In the genomic region with DNA sequence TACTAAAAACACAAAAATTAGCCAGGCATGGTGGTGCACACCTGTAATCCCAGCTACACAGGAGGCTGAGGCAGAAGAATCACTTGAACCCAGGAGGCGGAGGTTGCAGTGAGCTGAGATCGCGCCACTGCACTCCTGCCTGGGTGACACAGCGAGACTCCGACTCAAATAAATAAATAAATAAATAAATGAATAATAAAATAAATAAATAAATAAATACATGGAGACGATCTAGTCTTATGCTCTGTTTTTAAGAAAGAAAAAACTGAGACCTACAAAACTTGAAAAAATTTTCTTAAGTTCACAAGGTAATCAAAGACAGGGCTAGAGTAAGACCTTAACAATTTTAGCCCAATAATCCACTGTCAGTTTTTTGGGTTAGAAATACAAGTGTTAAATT, we compare ENCODE assay signal across 2 cellular contexts.
DNase-seq lines count a peak whose midpoint lies in the region; ATAC-seq, FAIRE-seq and TF ChIP-seq lines count a peak whose summit lies in the region.
"Not testable (repeated sequence)": the region's sequence is repeated elsewhere in the genome, so short reads cannot be mapped to it uniquely, and the experiment has no call there.

No MANE protein-coding gene starts in this region.

- H3K9me3 ChIP-seq in A549 = peaks cover 24% of the 10 kb centered on the region
- not testable (repeated sequence) for H3K9me3 ChIP-seq in HEK293 (ENCODE audit: control insufficient read depth, insufficient read depth, low read depth, low read length)

- POLR2A ChIA-PET in A549 (lab: Yijun Ruan, JAX); HEK293 (lab: Yijun Ruan, JAX): not testable (repeated sequence)

- H3K36me3 ChIP-seq in HEK293 (ENCODE audit: control insufficient read depth in 2 of 2, insufficient read depth in 1 of 2, low read length in 2 of 2) = not testable (repeated sequence)

- not testable (repeated sequence) for TF ChIP-seq RAD21 in A549 (conservative IDR thresholded peaks at IDR 0.05 in 1 of 2, IDR thresholded peaks at IDR 0.05 in 1 of 2)

- FAIRE-seq in A549 (lab: Jason Lieb, UNC) = not testable (repeated sequence)

- not testable (repeated sequence) for TF ChIP-seq POLR2A in A549 (IDR thresholded peaks at IDR 0.05; ENCODE audit: low read length)

- WGBS in A549 (ENCODE audit: missing lambda C conversion rate) = 89% methylated on average over 6 of the region's 6 CpGs

- H3K4me2 ChIP-seq in A549 = not testable (repeated sequence)

- not testable (repeated sequence) for DNase-seq in A549 (ENCODE audit: low read depth in 1 of 2, low spot score in 1 of 2)

- CTCF ChIA-PET in A549 (lab: Yijun Ruan, JAX); HEK293 (lab: Yijun Ruan, JAX): not testable (repeated sequence)

- ATAC-seq in A549 = not testable (repeated sequence)

- TF ChIP-seq EP300 in A549 (IDR thresholded peaks at IDR 0.05) = not testable (repeated sequence)

- TF ChIP-seq CTCF in A549 (IDR thresholded peaks at IDR 0.05); HEK293 (tag by site-specific recombination; IDR thresholded peaks at IDR 0.05): not testable (repeated sequence)

- not testable (repeated sequence) for H3K27ac ChIP-seq in A549; HEK293 (ENCODE audit: extremely low read depth, low read depth, low read length)

- not testable (repeated sequence) for H3K4me3 ChIP-seq in A549; HEK293 (ENCODE audit: low read depth, low read length)

- not testable (repeated sequence) for H3K4me1 ChIP-seq in A549; HEK293 (ENCODE audit: control insufficient read depth, insufficient read depth, low read length)

TF ChIP-seq in A549, 52 proteins besides CTCF, POLR2A, EP300 and RAD21:
- TF ChIP-seq ZC3H11A (IDR thresholded peaks at IDR 0.05) = peak; percentile 75

TF ChIP-seq in HEK293, 187 proteins besides CTCF, POLR2A, EP300 and RAD21 (continues in another document):
- TF ChIP-seq ZNF623 (tag by site-specific recombination; IDR thresholded peaks at IDR 0.05) (peak; percentile 60), ZNF433 (tag by site-specific recombination; IDR thresholded peaks at IDR 0.05; ENCODE audit: low read depth) (0 out of 2 replicates have a peak, but pooled peaks have one; percentile 32), ZNF510 (tag by site-specific recombination; IDR thresholded peaks at IDR 0.05; ENCODE audit: insufficient replicate concordance) (peak; percentile 22), ZNF555 (tag by site-specific recombination; conservative IDR thresholded peaks at IDR 0.05) (peak; percentile 66), ZNF529 (tag by site-specific recombination; IDR thresholded peaks at IDR 0.05; ENCODE audit: insufficient replicate concordance) (peak; percentile 23), ZBTB1 (tag by site-specific recombination; IDR thresholded peaks at IDR 0.05) (0 out of 2 replicates have a peak, but pooled peaks have one; percentile 24), ZNF629 (tag by site-specific recombination; IDR thresholded peaks at IDR 0.05) (peak; percentile 32; the same call in 1 of the 2 replicates), ZNF426 (tag by site-specific recombination; IDR thresholded peaks at IDR 0.05) (peak; percentile 70), ZNF394 (tag by site-specific recombination; IDR thresholded peaks at IDR 0.05; ENCODE audit: borderline replicate concordance) (peak; percentile 87), ZBTB8A (tag by site-specific recombination; IDR thresholded peaks at IDR 0.05) (0 out of 2 replicates have a peak, but pooled peaks have one; percentile 26), ZNF654 (tag by site-specific recombination; IDR thresholded peaks at IDR 0.05; ENCODE audit: low read depth) (0 out of 2 replicates have a peak, but pooled peaks have one; percentile 13), ZNF140 (tag by site-specific recombination; IDR thresholded peaks at IDR 0.05) (peak; percentile 45)
- TF ChIP-seq, protein P1, sequence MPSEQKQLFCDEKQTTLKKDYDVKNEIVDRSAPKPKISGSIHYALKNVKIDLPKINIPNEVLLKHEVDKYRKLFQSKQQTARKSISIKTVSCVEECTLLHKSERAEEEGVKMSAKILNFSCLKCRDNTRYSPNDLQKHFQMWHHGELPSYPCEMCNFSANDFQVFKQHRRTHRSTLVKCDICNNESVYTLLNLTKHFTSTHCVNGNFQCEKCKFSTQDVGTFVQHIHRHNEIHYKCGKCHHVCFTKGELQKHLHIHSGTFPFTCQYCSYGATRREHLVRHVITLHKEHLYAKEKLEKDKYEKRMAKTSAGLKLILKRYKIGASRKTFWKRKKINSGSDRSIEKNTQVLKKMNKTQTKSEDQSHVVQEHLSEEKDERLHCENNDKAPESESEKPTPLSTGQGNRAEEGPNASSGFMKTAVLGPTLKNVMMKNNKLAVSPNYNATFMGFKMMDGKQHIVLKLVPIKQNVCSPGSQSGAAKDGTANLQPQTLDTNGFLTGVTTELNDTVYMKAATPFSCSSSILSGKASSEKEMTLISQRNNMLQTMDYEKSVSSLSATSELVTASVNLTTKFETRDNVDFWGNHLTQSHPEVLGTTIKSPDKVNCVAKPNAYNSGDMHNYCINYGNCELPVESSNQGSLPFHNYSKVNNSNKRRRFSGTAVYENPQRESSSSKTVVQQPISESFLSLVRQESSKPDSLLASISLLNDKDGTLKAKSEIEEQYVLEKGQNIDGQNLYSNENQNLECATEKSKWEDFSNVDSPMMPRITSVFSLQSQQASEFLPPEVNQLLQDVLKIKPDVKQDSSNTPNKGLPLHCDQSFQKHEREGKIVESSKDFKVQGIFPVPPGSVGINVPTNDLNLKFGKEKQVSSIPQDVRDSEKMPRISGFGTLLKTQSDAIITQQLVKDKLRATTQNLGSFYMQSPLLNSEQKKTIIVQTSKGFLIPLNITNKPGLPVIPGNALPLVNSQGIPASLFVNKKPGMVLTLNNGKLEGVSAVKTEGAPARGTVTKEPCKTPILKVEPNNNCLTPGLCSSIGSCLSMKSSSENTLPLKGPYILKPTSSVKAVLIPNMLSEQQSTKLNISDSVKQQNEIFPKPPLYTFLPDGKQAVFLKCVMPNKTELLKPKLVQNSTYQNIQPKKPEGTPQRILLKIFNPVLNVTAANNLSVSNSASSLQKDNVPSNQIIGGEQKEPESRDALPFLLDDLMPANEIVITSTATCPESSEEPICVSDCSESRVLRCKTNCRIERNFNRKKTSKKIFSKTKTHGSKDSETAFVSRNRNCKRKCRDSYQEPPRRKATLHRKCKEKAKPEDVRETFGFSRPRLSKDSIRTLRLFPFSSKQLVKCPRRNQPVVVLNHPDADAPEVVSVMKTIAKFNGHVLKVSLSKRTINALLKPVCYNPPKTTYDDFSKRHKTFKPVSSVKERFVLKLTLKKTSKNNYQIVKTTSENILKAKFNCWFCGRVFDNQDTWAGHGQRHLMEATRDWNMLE (tag by site-specific recombination; conservative IDR thresholded peaks at IDR 0.05; ENCODE audit: low read depth) = peak; percentile 78
- TF ChIP-seq, protein P2, sequence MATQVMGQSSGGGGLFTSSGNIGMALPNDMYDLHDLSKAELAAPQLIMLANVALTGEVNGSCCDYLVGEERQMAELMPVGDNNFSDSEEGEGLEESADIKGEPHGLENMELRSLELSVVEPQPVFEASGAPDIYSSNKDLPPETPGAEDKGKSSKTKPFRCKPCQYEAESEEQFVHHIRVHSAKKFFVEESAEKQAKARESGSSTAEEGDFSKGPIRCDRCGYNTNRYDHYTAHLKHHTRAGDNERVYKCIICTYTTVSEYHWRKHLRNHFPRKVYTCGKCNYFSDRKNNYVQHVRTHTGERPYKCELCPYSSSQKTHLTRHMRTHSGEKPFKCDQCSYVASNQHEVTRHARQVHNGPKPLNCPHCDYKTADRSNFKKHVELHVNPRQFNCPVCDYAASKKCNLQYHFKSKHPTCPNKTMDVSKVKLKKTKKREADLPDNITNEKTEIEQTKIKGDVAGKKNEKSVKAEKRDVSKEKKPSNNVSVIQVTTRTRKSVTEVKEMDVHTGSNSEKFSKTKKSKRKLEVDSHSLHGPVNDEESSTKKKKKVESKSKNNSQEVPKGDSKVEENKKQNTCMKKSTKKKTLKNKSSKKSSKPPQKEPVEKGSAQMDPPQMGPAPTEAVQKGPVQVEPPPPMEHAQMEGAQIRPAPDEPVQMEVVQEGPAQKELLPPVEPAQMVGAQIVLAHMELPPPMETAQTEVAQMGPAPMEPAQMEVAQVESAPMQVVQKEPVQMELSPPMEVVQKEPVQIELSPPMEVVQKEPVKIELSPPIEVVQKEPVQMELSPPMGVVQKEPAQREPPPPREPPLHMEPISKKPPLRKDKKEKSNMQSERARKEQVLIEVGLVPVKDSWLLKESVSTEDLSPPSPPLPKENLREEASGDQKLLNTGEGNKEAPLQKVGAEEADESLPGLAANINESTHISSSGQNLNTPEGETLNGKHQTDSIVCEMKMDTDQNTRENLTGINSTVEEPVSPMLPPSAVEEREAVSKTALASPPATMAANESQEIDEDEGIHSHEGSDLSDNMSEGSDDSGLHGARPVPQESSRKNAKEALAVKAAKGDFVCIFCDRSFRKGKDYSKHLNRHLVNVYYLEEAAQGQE (tag by site-specific recombination; IDR thresholded peaks at IDR 0.05) = peak; percentile 30; the same call in 1 of the 2 replicates
- TF ChIP-seq, protein P3, sequence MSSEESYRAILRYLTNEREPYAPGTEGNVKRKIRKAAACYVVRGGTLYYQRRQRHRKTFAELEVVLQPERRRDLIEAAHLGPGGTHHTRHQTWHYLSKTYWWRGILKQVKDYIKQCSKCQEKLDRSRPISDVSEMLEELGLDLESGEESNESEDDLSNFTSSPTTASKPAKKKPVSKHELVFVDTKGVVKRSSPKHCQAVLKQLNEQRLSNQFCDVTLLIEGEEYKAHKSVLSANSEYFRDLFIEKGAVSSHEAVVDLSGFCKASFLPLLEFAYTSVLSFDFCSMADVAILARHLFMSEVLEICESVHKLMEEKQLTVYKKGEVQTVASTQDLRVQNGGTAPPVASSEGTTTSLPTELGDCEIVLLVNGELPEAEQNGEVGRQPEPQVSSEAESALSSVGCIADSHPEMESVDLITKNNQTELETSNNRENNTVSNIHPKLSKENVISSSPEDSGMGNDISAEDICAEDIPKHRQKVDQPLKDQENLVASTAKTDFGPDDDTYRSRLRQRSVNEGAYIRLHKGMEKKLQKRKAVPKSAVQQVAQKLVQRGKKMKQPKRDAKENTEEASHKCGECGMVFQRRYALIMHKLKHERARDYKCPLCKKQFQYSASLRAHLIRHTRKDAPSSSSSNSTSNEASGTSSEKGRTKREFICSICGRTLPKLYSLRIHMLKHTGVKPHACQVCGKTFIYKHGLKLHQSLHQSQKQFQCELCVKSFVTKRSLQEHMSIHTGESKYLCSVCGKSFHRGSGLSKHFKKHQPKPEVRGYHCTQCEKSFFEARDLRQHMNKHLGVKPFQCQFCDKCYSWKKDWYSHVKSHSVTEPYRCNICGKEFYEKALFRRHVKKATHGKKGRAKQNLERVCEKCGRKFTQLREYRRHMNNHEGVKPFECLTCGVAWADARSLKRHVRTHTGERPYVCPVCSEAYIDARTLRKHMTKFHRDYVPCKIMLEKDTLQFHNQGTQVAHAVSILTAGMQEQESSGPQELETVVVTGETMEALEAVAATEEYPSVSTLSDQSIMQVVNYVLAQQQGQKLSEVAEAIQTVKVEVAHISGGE (tag by site-specific recombination; conservative IDR thresholded peaks at IDR 0.05; ENCODE audit: low read depth) = peak; percentile 70
